1 cellular context compared by ENCODE assay signal in the genomic region with DNA sequence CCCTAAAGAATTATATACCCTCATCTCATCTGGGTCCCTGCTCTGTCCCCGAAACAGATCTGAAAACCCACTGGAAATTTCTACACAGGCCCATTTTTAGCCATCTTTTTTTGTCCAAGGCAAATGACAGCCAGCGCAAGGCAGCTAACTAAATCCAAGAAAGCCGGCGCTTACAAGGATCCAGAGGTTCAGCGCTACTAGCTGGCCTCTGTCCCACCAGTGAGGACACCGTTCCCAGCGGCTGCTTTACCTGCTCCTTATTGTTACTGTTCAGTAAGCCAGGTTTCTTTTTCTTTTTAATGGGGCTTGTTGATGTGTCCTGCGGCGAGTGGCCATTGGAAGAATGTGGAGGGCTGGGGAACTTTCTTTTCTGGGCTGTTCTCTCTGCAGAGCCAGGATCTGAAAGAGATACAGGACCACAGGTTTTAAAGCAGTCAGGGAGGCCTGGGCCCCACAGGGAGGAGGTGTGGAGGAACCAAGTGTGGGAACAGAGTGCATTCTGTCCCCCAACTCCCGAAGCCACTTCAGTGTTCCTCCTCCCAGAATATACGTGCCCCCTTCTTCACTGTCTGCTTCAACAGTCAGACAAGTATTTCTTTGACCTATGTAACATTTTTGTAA.
TF ChIP-seq lines count a peak whose summit lies in the region.

No MANE protein-coding gene starts in this region.

TF ChIP-seq in GM23338, 12 proteins besides CTCF, POLR2A, EP300 and RAD21 (continued from another document):
- no peak for TF ChIP-seq ZNF462 (CRISPR knock-in tag; IDR thresholded peaks at IDR 0.05)
